Comparison of ENCODE assay signal across 8 cellular contexts in the genomic region with DNA sequence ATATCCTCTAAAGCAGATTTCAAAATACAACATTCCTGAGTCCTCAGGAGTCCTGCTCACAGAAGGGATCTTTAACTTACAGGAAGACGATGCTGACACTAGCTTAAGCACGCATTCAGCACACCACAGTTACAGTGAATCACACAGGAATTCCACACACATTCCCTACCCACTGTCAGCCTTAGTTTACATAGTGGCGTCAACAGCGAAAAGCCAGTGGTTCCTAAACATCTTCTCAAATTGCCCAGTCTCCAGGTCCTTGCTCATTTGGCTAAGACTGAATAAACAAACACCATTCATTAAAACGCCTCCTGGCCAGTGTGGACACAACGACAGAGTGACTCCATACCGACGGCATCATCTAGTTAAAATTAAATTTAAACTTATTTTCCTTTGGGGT. TPM values are rescaled to one million over a fixed set of nuclear protein-coding genes. Genes with fewer than 3 reads are reported as not detected.
DNase-seq lines count a peak whose midpoint lies in the region; ATAC-seq, FAIRE-seq and TF ChIP-seq lines count a peak whose summit lies in the region.
"Not testable (repeated sequence)": the region's sequence is repeated elsewhere in the genome, so short reads cannot be mapped to it uniquely, and the experiment has no call there.
"Had no signal": no experiment of that assay in that cellular context is flagged by ENCODE, and none has a peak within 500 bp of the region (broad histone marks: within the 10 kb centered on the region; RNA-seq: fewer than 3 reads in every experiment).

No MANE protein-coding gene starts in this region.

- not testable (repeated sequence) for H3K27ac ChIP-seq in astrocyte (ENCODE audit: low read depth, low read length)

- not testable (repeated sequence) for H3K79me2 ChIP-seq in astrocyte (ENCODE audit: insufficient read depth, low read length)

- not testable (repeated sequence) for TF ChIP-seq CTCF in HFFc6 (IDR thresholded peaks at IDR 0.05); astrocyte (IDR thresholded peaks at IDR 0.05; ENCODE audit: insufficient read depth, low read depth, low read length); omental fat pad (IDR thresholded peaks at IDR 0.05)

- H3K4me1 ChIP-seq in astrocyte (ENCODE audit: insufficient read depth, low read length), result not testable (repeated sequence)

- peak overlapping the region; percentile 81 for H3K27ac Mint-ChIP-seq in HFFc6
- H3K27ac Mint-ChIP-seq in astrocyte (ENCODE audit: unreplicated experiment), result peak overlapping the region; percentile 43

- peak; percentile 60 for ATAC-seq in omental fat pad (ENCODE audit: low FRiP score)

- not testable (repeated sequence) for H3K9ac ChIP-seq in astrocyte (ENCODE audit: low read length)

- H4K20me1 ChIP-seq in astrocyte (ENCODE audit: insufficient read depth, low read length), result not testable (repeated sequence)

- not testable (repeated sequence) for H3K27me3 ChIP-seq in astrocyte (ENCODE audit: insufficient read depth, low read length)

- not testable (repeated sequence) for H3K9me3 ChIP-seq in astrocyte (ENCODE audit: insufficient read depth, low read depth, low read length)

- peak; percentile 99 for FAIRE-seq in astrocyte (lab: Jason Lieb, UNC)

- H3K4me1 Mint-ChIP-seq in HFFc6 (ENCODE audit: low read depth), result peaks cover 12% of the 10 kb centered on the region
- H3K4me1 Mint-ChIP-seq in astrocyte (ENCODE audit: low read depth, unreplicated experiment), result not testable (repeated sequence)

- peak overlapping the region; percentile 83 for H3K4me3 Mint-ChIP-seq in HFFc6
- not testable (repeated sequence) for H3K4me3 Mint-ChIP-seq in astrocyte (ENCODE audit: unreplicated experiment)

- H3K36me3 Mint-ChIP-seq in HFFc6 (ENCODE audit: low read depth); astrocyte (ENCODE audit: low read depth, unreplicated experiment): not testable (repeated sequence)

- peak overlapping the region; percentile 41 for H3K4me2 ChIP-seq in astrocyte (ENCODE audit: low read length)

- H3K9me3 Mint-ChIP-seq in HFFc6; astrocyte (ENCODE audit: unreplicated experiment): not testable (repeated sequence)

- not testable (repeated sequence) for H3K4me3 ChIP-seq in astrocyte (ENCODE audit: insufficient read depth, low read depth, low read length)

- H3K27me3 Mint-ChIP-seq in HFFc6 (ENCODE audit: insufficient read depth); astrocyte (ENCODE audit: low read depth, unreplicated experiment): not testable (repeated sequence)

- H2AFZ ChIP-seq in astrocyte (ENCODE audit: low read depth, low read length), result not testable (repeated sequence)

- not testable (repeated sequence) for H3K36me3 ChIP-seq in astrocyte (ENCODE audit: insufficient read depth, low read length)

- DNase-seq in EL (peak; percentile 54), HFFc6 (peak; percentile 70), NCI-H748 (lab: John Stamatoyannopoulos, UW; ENCODE audit: unreplicated experiment) (peak; percentile 41), astrocyte (ENCODE audit: low read depth) (peak; percentile 69), epidermal melanocyte (ENCODE audit: insufficient read length, low spot score) (peak; percentile 8), hepatic stellate cell (ENCODE audit: low spot score) (peak; percentile 17)
- not testable (repeated sequence) for DNase-seq in omental fat pad (ENCODE audit: low spot score)

RNA-seq across cellular contexts. Expression of gene LGALS9C, which starts 17.6 kb away (rescaled TPM):
- total RNA-seq in HFFc6 (2021; fragmentation: NEBNext Ultra II Directional; extraction: Animal tissue kit (Norgen Biotek cat#: 25700)), result under 1 TPM in 2 of 6 experiments, not detected in 4; 0.17 to 0.23 TPM
- total RNA-seq in astrocyte (not detected in 2 replicates), omental fat pad (not detected)
- total RNA-seq: left ventricle myocardium superior had no signal
